Comparison of ENCODE assay signal across 19 cellular contexts in genomic region chr7:94389381-94389780, GRCh38. TPM values are rescaled to one million over a fixed set of nuclear protein-coding genes. Genes with fewer than 3 reads are reported as not detected.
DNase-seq lines count a peak whose midpoint lies in the region; ATAC-seq, FAIRE-seq and TF ChIP-seq lines count a peak whose summit lies in the region.
"Had no signal": no experiment of that assay in that cellular context is flagged by ENCODE, and none has a peak within 500 bp of the region (broad histone marks: within the 10 kb centered on the region; RNA-seq: fewer than 3 reads in every experiment).

No MANE protein-coding gene starts in this region.

- no peaks in the 10 kb centered on the region for H3K36me3 ChIP-seq in muscle layer of duodenum (ENCODE audit: control insufficient read depth in 1 of 2, insufficient read depth in 2 of 2, low read length in 2 of 2)

- no peak overlapping the region for H3K27ac Mint-ChIP-seq in CD4-positive, alpha-beta T cell
- no peak overlapping the region for H3K27ac Mint-ChIP-seq in endothelial cell (ENCODE audit: unreplicated experiment)

- H3K4me3 Mint-ChIP-seq in CD4-positive, alpha-beta T cell: no peak overlapping the region
- H3K4me3 Mint-ChIP-seq in endothelial cell (ENCODE audit: unreplicated experiment): no peak overlapping the region

- ATAC-seq in CD4-positive, alpha-beta T cell (ENCODE audit: poor library complexity): no peak
- ATAC-seq: HepG2 had no signal

- POLR2A ChIA-PET in CD4-positive, alpha-beta T cell (lab: Charles Lee): no interaction called here

- H3K27me3 Mint-ChIP-seq in CD4-positive, alpha-beta T cell: peaks cover 46% of the 10 kb centered on the region
- H3K27me3 Mint-ChIP-seq in endothelial cell (ENCODE audit: unreplicated experiment): peaks cover 7% of the 10 kb centered on the region

- no peaks in the 10 kb centered on the region for H3K9me3 Mint-ChIP-seq in CD4-positive, alpha-beta T cell
- H3K9me3 Mint-ChIP-seq in endothelial cell (ENCODE audit: unreplicated experiment): no peaks in the 10 kb centered on the region

- H3K36me3 Mint-ChIP-seq in CD4-positive, alpha-beta T cell (ENCODE audit: low read depth): no peaks in the 10 kb centered on the region
- no peaks in the 10 kb centered on the region for H3K36me3 Mint-ChIP-seq in endothelial cell (ENCODE audit: low read depth, unreplicated experiment)

- H3K4me1 Mint-ChIP-seq in CD4-positive, alpha-beta T cell (ENCODE audit: low read depth): no peaks in the 10 kb centered on the region
- peaks cover 5% of the 10 kb centered on the region for H3K4me1 Mint-ChIP-seq in endothelial cell (ENCODE audit: unreplicated experiment)

- CTCF ChIA-PET in CD4-positive, alpha-beta T cell (lab: Charles Lee): no interaction called here

- TF ChIP-seq CTCF in fibroblast of mammary gland (conservative IDR thresholded peaks at IDR 0.05; ENCODE audit: control insufficient read depth, insufficient read depth, low read depth, low read length) (no peak), endothelial cell (IDR thresholded peaks at IDR 0.05; ENCODE audit: unreplicated experiment) (no peak)
- TF ChIP-seq CTCF in CD4-positive, alpha-beta T cell (IDR thresholded peaks at IDR 0.05): no peak

- H3K4me3 ChIP-seq in fibroblast of mammary gland (ENCODE audit: control insufficient read depth, low read depth, low read length) (no peak overlapping the region), muscle layer of duodenum (ENCODE audit: low read depth in 1 of 2, low read length in 2 of 2) (no peak overlapping the region)

- no peak for FAIRE-seq in HTR-8/SVneo (lab: Jason Lieb, UNC)
- FAIRE-seq: HepG2 had no signal

- intact Hi-C loops in CD4-positive, alpha-beta T cell (cut with DNase I, micrococcal nuclease): no loop called here

- DNase-seq in amniotic epithelial cell (ENCODE audit: low read depth): peak; percentile 57
- peak; percentile 58 for DNase-seq in fibroblast of mammary gland (ENCODE audit: low read depth)
- no peak for DNase-seq in CD4-positive, alpha-beta T cell
- DNase-seq in HTR-8/SVneo (ENCODE audit: insufficient read length, low spot score): no peak
- no peak for DNase-seq in NCI-H2227 (lab: John Stamatoyannopoulos, UW; ENCODE audit: unreplicated experiment)
- DNase-seq in endothelial cell (ENCODE audit: low spot score): no peak
- DNase-seq: ACHN, AML-193, DMS79 treated with DMSO at 0.1 percent for 48 hours, MV-4-11, NCI-H1694 treated with DMSO at 0.1 percent for 48 hours, NCI-H510A, OCI-M1, RPMI8226, SHP77 treated with DMSO at 0.1 percent for 48 hours had no signal

- no peaks in the 10 kb centered on the region for H3K27me3 ChIP-seq in muscle layer of duodenum (ENCODE audit: low read depth, low read length)
- peaks cover 12% of the 10 kb centered on the region for H3K27me3 ChIP-seq in CD4-positive, alpha-beta T cell (ENCODE audit: control insufficient read depth, insufficient read depth, low read length)

- peak overlapping the region; percentile 11 for H3K27ac ChIP-seq in muscle layer of duodenum (ENCODE audit: low read length)
- no peak overlapping the region for H3K27ac ChIP-seq in CD4-positive, alpha-beta T cell (ENCODE audit: low read depth, low read length)
- H3K27ac ChIP-seq: C4-2B, KMS-11 had no signal

- H3K4me1 ChIP-seq in muscle layer of duodenum (ENCODE audit: control insufficient read depth in 1 of 2, insufficient read depth in 2 of 2, low read length in 2 of 2): peaks cover 7 to 22% of the 10 kb centered on the region in 2 donors

- H3K9me3 ChIP-seq in muscle layer of duodenum (ENCODE audit: control insufficient read depth in 1 of 2, low read length in 2 of 2): no peaks in the 10 kb centered on the region
- H3K9me3 ChIP-seq in CD4-positive, alpha-beta T cell (ENCODE audit: control insufficient read depth, low read length): no peaks in the 10 kb centered on the region

RNA-seq across cellular contexts. Expression of gene COL1A2, which starts 5.3 kb away (rescaled TPM):
- under 1 TPM; 0.28 to 0.33 TPM for total RNA-seq in CD4-positive, alpha-beta T cell
- total RNA-seq in endothelial cell (ENCODE audit: unreplicated experiment): 169 TPM
- total RNA-seq: HepG2 had no signal

Comparison
In these comparisons a context has a peak if more than half of its experiments do, and no peak if none do; other contexts are left out.
1. DNase-seq: peak in amniotic epithelial cell (single experiment) and fibroblast of mammary gland (single experiment); none in CD4-positive, alpha-beta T cell (0 of 10), HTR-8/SVneo (single experiment), NCI-H2227 (single experiment) and endothelial cell (single experiment).
2. RNA of gene COL1A2, which starts 5.3 kb away (total RNA-seq): 169 TPM in endothelial cell (single experiment); 0.28 to 0.33 TPM in CD4-positive, alpha-beta T cell; every median in the first group is over 100 times any median in the second.